Comparison of ENCODE assay signal across 26 cellular contexts in the genomic region with DNA sequence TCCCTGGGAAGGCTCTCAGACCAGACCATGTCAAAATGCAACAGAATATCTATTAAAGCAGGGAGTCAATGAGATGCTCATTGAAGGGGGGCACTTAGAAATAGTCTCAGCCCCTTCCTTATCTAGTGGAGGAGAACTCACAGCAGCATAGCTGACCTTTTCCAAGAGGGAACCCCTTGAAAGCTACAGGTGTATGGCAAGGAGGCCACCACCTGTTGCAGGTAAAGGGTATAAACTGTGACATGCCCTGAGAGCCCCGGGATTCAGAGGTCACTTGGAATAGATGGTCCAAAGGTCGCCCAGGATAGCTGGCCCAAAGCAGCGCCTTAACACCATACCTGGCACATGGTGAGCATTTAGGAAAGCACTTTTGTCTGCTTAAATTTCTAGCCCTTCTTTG.
"Had no signal": no experiment of that assay in that cellular context is flagged by ENCODE, and none has a peak within 500 bp of the region (broad histone marks: within the 10 kb centered on the region; RNA-seq: fewer than 3 reads in every experiment).

No MANE protein-coding gene starts in this region.

- FAIRE-seq: colon, endometrium, keratinocyte had no signal

- H3K9me3 ChIP-seq: gastrocnemius medialis, lower lobe of right lung, mucosa of descending colon had no signal

- H3K4me1 Mint-ChIP-seq: immature natural killer cell; mesothelial cell of epicardium; naive B cell; naive thymus-derived CD8-positive, alpha-beta T cell had no signal

- DNase-seq: effector CD8-positive, alpha-beta T cell; effector memory CD8-positive, alpha-beta T cell; endodermal cell; erythroblast; esophagus squamous epithelium; foreskin fibroblast; foreskin melanocyte; gastrocnemius medialis; heart left ventricle; hypothalamus; immature natural killer cell; left cardiac atrium; left lung; left ventricle myocardium superior; lower lobe of right lung; mesenchymal stem cell; mucosa of descending colon; naive B cell; naive thymus-derived CD8-positive, alpha-beta T cell had no signal

- H3K27ac ChIP-seq: coronary artery, epithelial cell of prostate, esophagus squamous epithelium, gastrocnemius medialis, heart left ventricle, hepatocyte, left lung, lower lobe of right lung had no signal

- H3K27ac Mint-ChIP-seq: effector memory CD8-positive, alpha-beta T cell; endodermal cell; immature natural killer cell; mesothelial cell of epicardium; naive B cell; naive thymus-derived CD8-positive, alpha-beta T cell had no signal

- H3K27me3 ChIP-seq: hepatocyte had no signal

- H3K4me3 ChIP-seq: coronary artery, esophagus squamous epithelium, gastrocnemius medialis, heart left ventricle, hepatocyte, left lung, lower lobe of right lung, mucosa of descending colon had no signal

- H3K36me3 Mint-ChIP-seq: mesothelial cell of epicardium, naive B cell had no signal

- H3K4me3 Mint-ChIP-seq: effector memory CD8-positive, alpha-beta T cell; endodermal cell; immature natural killer cell; mesothelial cell of epicardium; naive B cell had no signal

- H3K4me1 ChIP-seq: esophagus squamous epithelium, gastrocnemius medialis, heart left ventricle, left lung, lower lobe of right lung had no signal

- H3K36me3 ChIP-seq: esophagus squamous epithelium, gastrocnemius medialis, heart left ventricle, left lung, lower lobe of right lung had no signal
